12 cellular contexts compared by ENCODE assay signal in the genomic region with DNA sequence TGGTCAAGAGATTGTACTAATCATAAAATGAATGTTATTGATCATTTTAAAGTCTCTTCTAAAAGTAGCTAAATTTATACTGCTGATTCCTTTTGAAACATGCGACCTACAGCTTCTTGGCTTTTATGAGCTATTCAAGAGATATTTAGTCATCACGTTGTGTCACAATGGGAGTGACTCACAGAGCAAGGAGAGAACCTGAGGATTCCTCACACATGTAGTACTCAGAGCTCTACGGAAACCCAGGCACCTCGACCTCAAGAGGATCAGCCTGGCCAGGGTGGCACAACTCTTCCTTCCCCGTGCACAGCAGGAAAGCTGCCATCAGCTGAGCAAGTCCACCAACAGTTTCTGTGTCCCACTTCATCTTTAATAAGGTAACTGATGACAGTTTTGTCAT. TPM values are rescaled to one million over a fixed set of nuclear protein-coding genes. Genes with fewer than 3 reads are reported as not detected.
DNase-seq lines count a peak whose midpoint lies in the region; ATAC-seq and TF ChIP-seq lines count a peak whose summit lies in the region.
"Had no signal": no experiment of that assay in that cellular context is flagged by ENCODE, and none has a peak within 500 bp of the region (broad histone marks: within the 10 kb centered on the region; RNA-seq: fewer than 3 reads in every experiment).

A gene (plus strand): TSS at position 223 of the 400 bp plus-strand sequence. CDS start 12,019 bp downstream, outside the sequence.

- H3K27ac ChIP-seq in brain microvascular endothelial cell (no peak within 1 kb of the TSS), trophoblast cell (ENCODE audit: low read depth, low read length) (no peak within 1 kb of the TSS)

- TF ChIP-seq CTCF in brain microvascular endothelial cell (IDR thresholded peaks at IDR 0.05; ENCODE audit: low read depth, low read length, missing control alignments) = no peak

- H3K4me2 ChIP-seq in trophoblast cell (ENCODE audit: low read length) = no peak within 1 kb of the TSS

- H2BK12ac ChIP-seq in trophoblast cell (ENCODE audit: low read length) = no peak within 1 kb of the TSS

- H3K4ac ChIP-seq in trophoblast cell (ENCODE audit: low read depth, low read length) = no peak within 1 kb of the TSS

- in situ Hi-C loops in brain microvascular endothelial cell (cut with HindIII; ENCODE audit: low pct_ligation_motif_present, low sequenced_read_pairs) = no loop called here

- no peaks in the 10 kb centered on the region for H3K4me1 ChIP-seq in trophoblast cell (ENCODE audit: control insufficient read depth in 1 of 2, insufficient read depth in 2 of 2, low read length in 2 of 2)

- WGBS in trophoblast cell (ENCODE audit: extremely low coverage, insufficient coverage, insufficient read length) = no CpG with 5 or more reads among the region's 5 CpGs

- H3K9me3 ChIP-seq in MG63 = peaks cover 7% of the 10 kb centered on the region
- H3K9me3 ChIP-seq in trophoblast cell (ENCODE audit: insufficient read depth, low read depth, low read length) = peaks cover 2% of the 10 kb centered on the region

- no peak within 1 kb of the TSS for H3K23ac ChIP-seq in trophoblast cell (ENCODE audit: low read length)

- no peaks in the 10 kb centered on the region for H3K79me2 ChIP-seq in trophoblast cell (ENCODE audit: control insufficient read depth, insufficient read depth, low read length, poor library complexity)

- H3K27me3 ChIP-seq in MG63 = no peaks in the 10 kb centered on the region
- no peaks in the 10 kb centered on the region for H3K27me3 ChIP-seq in brain microvascular endothelial cell (replicated peaks)
- H3K27me3 ChIP-seq in trophoblast cell (ENCODE audit: insufficient read depth, low read length) = no peaks in the 10 kb centered on the region

- H3K36me3 ChIP-seq in MG63 (no peaks in the 10 kb centered on the region), brain microvascular endothelial cell (replicated peaks) (no peaks in the 10 kb centered on the region), trophoblast cell (ENCODE audit: control insufficient read depth in 1 of 2, insufficient read depth in 2 of 2, low read length in 2 of 2) (no peaks in the 10 kb centered on the region)

- H4K12ac ChIP-seq in trophoblast cell (ENCODE audit: low read depth, low read length) = no peak within 1 kb of the TSS

- H2BK120ac ChIP-seq in trophoblast cell (ENCODE audit: insufficient read depth, low read length, poor library complexity) = no peak within 1 kb of the TSS

- H3K79me1 ChIP-seq in trophoblast cell (ENCODE audit: low read length) = no peaks in the 10 kb centered on the region

- H2AFZ ChIP-seq in trophoblast cell (ENCODE audit: insufficient read depth, low read length, poor library complexity) = no peak within 1 kb of the TSS

- ATAC-seq in GM18498 (IDR thresholded peaks at IDR 0.05; ENCODE audit: unreplicated experiment) (no peak), GM19023 (IDR thresholded peaks at IDR 0.05; ENCODE audit: unreplicated experiment) (no peak)
- ATAC-seq: stimulated activated naive B cell treated with anti-CD40 and anti-IgM and Interleukin-4, amounts not matched to agents 10 μg/mL and 1 μg/mL and 100 μg/mL, for 72 hours; WTC11 had no signal

- H3K4me3 ChIP-seq in MG63 (no peak within 1 kb of the TSS), brain microvascular endothelial cell (ENCODE audit: low read depth, low read length) (no peak within 1 kb of the TSS), trophoblast cell (ENCODE audit: low read depth, low read length) (no peak within 1 kb of the TSS)

- no peak within 1 kb of the TSS for H3K14ac ChIP-seq in trophoblast cell (ENCODE audit: low read length)

- H3K18ac ChIP-seq in trophoblast cell (ENCODE audit: low read length) = no peak within 1 kb of the TSS

- H2BK5ac ChIP-seq in trophoblast cell (ENCODE audit: low read depth, low read length, poor library complexity) = no peak within 1 kb of the TSS

- H2AK5ac ChIP-seq in trophoblast cell (ENCODE audit: low read length) = no peak within 1 kb of the TSS

- no peak within 1 kb of the TSS for H4K8ac ChIP-seq in trophoblast cell (ENCODE audit: low read depth, low read length)

- DNase-seq in ELR (ENCODE audit: low read depth) (peak; percentile 92), MG63 (peak; percentile 29), brain microvascular endothelial cell (peak; percentile 87), trophoblast cell (peak; percentile 75 to 92), amygdala (lab: John Stamatoyannopoulos, UW) (no peak), HUDEP-2 (lab: John Stamatoyannopoulos, UW; ENCODE audit: unreplicated experiment in 76 of 76) (no peak)
- DNase-seq: effector CD4-positive, alpha-beta T cell; NCI-H1092; stimulated activated naive B cell treated with anti-CD40 and anti-IgM and Interleukin-4, amounts not matched to agents 10 μg/mL and 1 μg/mL and 100 μg/mL, for 72 hours had no signal

- no peak within 1 kb of the TSS for H3K9ac ChIP-seq in trophoblast cell (ENCODE audit: low read length)

- H4K91ac ChIP-seq in trophoblast cell (ENCODE audit: low read depth, low read length) = no peak within 1 kb of the TSS

RNA-seq across cellular contexts. Expression of the gene that starts here (rescaled TPM):
- not detected in 2 replicates for total RNA-seq in MG63 (2014; rRNA removed; shearing (Covaris generic); ENCODE audit: low replicate concordance)
- polyA plus RNA-seq in trophoblast cell (2013) = 1.3 and 1.7 TPM in 2 replicates
- total RNA-seq: WTC11 had no signal

Comparison
In these comparisons a context has a peak if more than half of its experiments do, and no peak if none do; other contexts are left out.
1. Peak in DNase-seq in MG63; RNA of the gene not detected or under 1 TPM.
2. DNase-seq: peak in ELR (single experiment), brain microvascular endothelial cell (single experiment) and trophoblast cell (2 of 2); none in amygdala (0 of 56) and HUDEP-2 (0 of 76).